Comparison of ENCODE assay signal across 9 cellular contexts in genomic region chr7:90709501-90710465, GRCh38.
DNase-seq lines count a peak whose midpoint lies in the region; ATAC-seq lines count a peak whose summit lies in the region.
"Had no signal": no experiment of that assay in that cellular context is flagged by ENCODE, and none has a peak within 500 bp of the region (broad histone marks: within the 10 kb centered on the region; RNA-seq: fewer than 3 reads in every experiment).

No MANE protein-coding gene starts in this region.

- peak overlapping the region; percentile 7 to 28 for H3K9ac ChIP-seq in duodenal mucosa (ENCODE audit: low read depth in 1 of 2, low read length in 2 of 2)
- no peak overlapping the region for H3K9ac ChIP-seq in rectal smooth muscle tissue (ENCODE audit: low read length)

- peak overlapping the region; percentile 6 for H3K27ac ChIP-seq in CD4-positive, CD25-positive, alpha-beta regulatory T cell (ENCODE audit: insufficient read depth, low read length, poor library complexity, severe bottlenecking)
- H3K27ac ChIP-seq in duodenal mucosa (ENCODE audit: low read depth, low read length): no peak overlapping the region
- no peak overlapping the region for H3K27ac ChIP-seq in rectal smooth muscle tissue (ENCODE audit: low read depth, low read length)
- H3K27ac ChIP-seq: epithelial cell of prostate had no signal

- no peak for DNase-seq in CD4-positive, CD25-positive, alpha-beta regulatory T cell
- DNase-seq in HT1080 (ENCODE audit: low read depth) (peak; percentile 55), NCI-H1048 (lab: John Stamatoyannopoulos, UW) (no peak), NCI-H128 (lab: John Stamatoyannopoulos, UW; ENCODE audit: unreplicated experiment) (no peak)
- no peak for DNase-seq in activated CD4-positive, alpha-beta T cell treated with anti-CD3 and anti-CD28 coated beads for 1 hour

- peak overlapping the region in 3 of 4 donors; percentile 38 to 45 (median 44) for H3K4me3 Mint-ChIP-seq in CD4-positive, CD25-positive, alpha-beta regulatory T cell

- no peaks in the 10 kb centered on the region for H3K36me3 ChIP-seq in CD4-positive, CD25-positive, alpha-beta regulatory T cell (ENCODE audit: control insufficient read depth, insufficient read depth, low read length)
- no peaks in the 10 kb centered on the region for H3K36me3 ChIP-seq in duodenal mucosa (ENCODE audit: control insufficient read depth in 1 of 2, insufficient read depth in 2 of 2, low read length in 2 of 2)
- H3K36me3 ChIP-seq in rectal smooth muscle tissue (ENCODE audit: control insufficient read depth, insufficient read depth, low read length): no peaks in the 10 kb centered on the region

- H3K27ac Mint-ChIP-seq in CD4-positive, CD25-positive, alpha-beta regulatory T cell: no peak overlapping the region

- H3K9me3 Mint-ChIP-seq in CD4-positive, CD25-positive, alpha-beta regulatory T cell: peaks cover 0 to 6% (median 0%) of the 10 kb centered on the region in 7 donors

- no peak for ATAC-seq in CD4-positive, CD25-positive, alpha-beta regulatory T cell (ENCODE audit: low read depth in 2 of 2)
- peak; percentile 39 for ATAC-seq in GM21367 (IDR thresholded peaks at IDR 0.05; ENCODE audit: unreplicated experiment)

- peak overlapping the region; percentile 42 for H3K4me3 ChIP-seq in CD4-positive, CD25-positive, alpha-beta regulatory T cell (ENCODE audit: low read depth, low read length)
- H3K4me3 ChIP-seq in duodenal mucosa (ENCODE audit: low read depth in 1 of 2, low read length in 2 of 2): peak overlapping the region; percentile 1 to 36
- peak overlapping the region; percentile 30 for H3K4me3 ChIP-seq in rectal smooth muscle tissue (ENCODE audit: low read length)

- no peaks in the 10 kb centered on the region for H3K36me3 Mint-ChIP-seq in CD4-positive, CD25-positive, alpha-beta regulatory T cell

- H3K4me1 ChIP-seq in CD4-positive, CD25-positive, alpha-beta regulatory T cell (ENCODE audit: control insufficient read depth, insufficient read depth, low read length, poor library complexity, severe bottlenecking): no peaks in the 10 kb centered on the region
- H3K4me1 ChIP-seq in duodenal mucosa (ENCODE audit: control insufficient read depth in 1 of 2, insufficient read depth in 2 of 2, low read length in 2 of 2) (peaks cover 11 to 31% of the 10 kb centered on the region in 2 donors), rectal smooth muscle tissue (ENCODE audit: control insufficient read depth, insufficient read depth, low read length) (peaks cover 11% of the 10 kb centered on the region)

- no peaks in the 10 kb centered on the region for H3K27me3 ChIP-seq in CD4-positive, CD25-positive, alpha-beta regulatory T cell (ENCODE audit: control insufficient read depth, insufficient read depth, low read length)
- H3K27me3 ChIP-seq in duodenal mucosa (ENCODE audit: control insufficient read depth in 1 of 2, insufficient read depth in 2 of 2, low read length in 2 of 2) (no peaks in the 10 kb centered on the region), rectal smooth muscle tissue (ENCODE audit: control insufficient read depth, insufficient read depth, low read length) (no peaks in the 10 kb centered on the region)

- no peaks in the 10 kb centered on the region for H3K4me1 Mint-ChIP-seq in CD4-positive, CD25-positive, alpha-beta regulatory T cell

- H3K27me3 Mint-ChIP-seq in CD4-positive, CD25-positive, alpha-beta regulatory T cell: no peaks in the 10 kb centered on the region

- no peaks in the 10 kb centered on the region for H3K9me3 ChIP-seq in CD4-positive, CD25-positive, alpha-beta regulatory T cell (ENCODE audit: control insufficient read depth in 2 of 2, low read length in 2 of 2)
- no peaks in the 10 kb centered on the region for H3K9me3 ChIP-seq in duodenal mucosa (ENCODE audit: control insufficient read depth in 1 of 2, low read length in 2 of 2)
